ENCODE assay signal across 17 cellular contexts in genomic region chr6:160973856-160974255, GRCh38. TPM values are rescaled to one million over a fixed set of nuclear protein-coding genes. Genes with fewer than 3 reads are reported as not detected.
DNase-seq lines count a peak whose midpoint lies in the region; ATAC-seq and TF ChIP-seq lines count a peak whose summit lies in the region.
"Had no signal": no experiment of that assay in that cellular context is flagged by ENCODE, and none has a peak within 500 bp of the region (broad histone marks: within the 10 kb centered on the region; RNA-seq: fewer than 3 reads in every experiment).

No MANE protein-coding gene starts in this region.

- H3K9me3 Mint-ChIP-seq in mesothelial cell of epicardium: no peaks in the 10 kb centered on the region
- no peaks in the 10 kb centered on the region for H3K9me3 Mint-ChIP-seq in activated T-helper 17 cell treated with anti-CD3 and anti-CD28 coated beads, Interleukin-2, amount 50 U/mL, for 72 hours
- H3K9me3 Mint-ChIP-seq: activated naive CD4-positive, alpha-beta T cell treated with anti-CD3 and anti-CD28 coated beads, Interleukin-2, amount 50 U/mL, for 24 hours had no signal

- no peaks in the 10 kb centered on the region for H3K36me3 ChIP-seq in MG63
- H3K36me3 ChIP-seq in esophagus squamous epithelium: no peaks in the 10 kb centered on the region
- H3K36me3 ChIP-seq: SJCRH30, thyroid gland had no signal

- H3K4me1 Mint-ChIP-seq in mesothelial cell of epicardium: peaks cover 29% of the 10 kb centered on the region
- no peaks in the 10 kb centered on the region for H3K4me1 Mint-ChIP-seq in activated T-helper 17 cell treated with anti-CD3 and anti-CD28 coated beads, Interleukin-2, amount 50 U/mL, for 72 hours
- H3K4me1 Mint-ChIP-seq: activated naive CD4-positive, alpha-beta T cell treated with anti-CD3 and anti-CD28 coated beads, Interleukin-2, amount 50 U/mL, for 24 hours had no signal

- H3K27ac Mint-ChIP-seq in mesothelial cell of epicardium: peak overlapping the region; percentile 77
- no peak overlapping the region for H3K27ac Mint-ChIP-seq in activated T-helper 17 cell treated with anti-CD3 and anti-CD28 coated beads, Interleukin-2, amount 50 U/mL, for 72 hours
- H3K27ac Mint-ChIP-seq: activated naive CD4-positive, alpha-beta T cell treated with anti-CD3 and anti-CD28 coated beads, Interleukin-2, amount 50 U/mL, for 24 hours had no signal

- TF ChIP-seq CTCF in AG04450 (IDR thresholded peaks at IDR 0.05; ENCODE audit: low read depth, low read length) (no peak), esophagus squamous epithelium (IDR thresholded peaks at IDR 0.05) (no peak), mesothelial cell of epicardium (IDR thresholded peaks at IDR 0.05; ENCODE audit: unreplicated experiment) (no peak)

- H3K27me3 ChIP-seq in AG04450 (ENCODE audit: control insufficient read depth, insufficient read depth, low read length) (no peaks in the 10 kb centered on the region), MG63 (no peaks in the 10 kb centered on the region), esophagus squamous epithelium (no peaks in the 10 kb centered on the region)
- H3K27me3 ChIP-seq: SJCRH30, thyroid gland had no signal

- 38 to 58% methylated on average over 2 of the region's 2 CpGs for WGBS in esophagus squamous epithelium, 2 donors

- CTCF ChIA-PET in AG04450 (lab: Charles Lee): interaction anchor here (1.3 to 1.8 kb wide), 2 partner anchors 19 to 42 kb away, joined by 4 to 7 read pairs; no protein-coding TSS in a partner anchor

- intact Hi-C loops in esophagus squamous epithelium (cut with DNase I): no loop called here

- H3K4me3 Mint-ChIP-seq in mesothelial cell of epicardium: no peak overlapping the region
- H3K4me3 Mint-ChIP-seq in activated T-helper 17 cell treated with anti-CD3 and anti-CD28 coated beads, Interleukin-2, amount 50 U/mL, for 72 hours: no peak overlapping the region
- H3K4me3 Mint-ChIP-seq: activated naive CD4-positive, alpha-beta T cell treated with anti-CD3 and anti-CD28 coated beads, Interleukin-2, amount 50 U/mL, for 24 hours had no signal

- ATAC-seq in activated T-helper 17 cell treated with anti-CD3 and anti-CD28 coated beads, Interleukin-2, amount 50 U/mL, for 72 hours (replicated peaks): no peak
- ATAC-seq in GM19035 (IDR thresholded peaks at IDR 0.05; ENCODE audit: unreplicated experiment) (no peak), GM21825 (IDR thresholded peaks at IDR 0.05; ENCODE audit: unreplicated experiment) (no peak)
- ATAC-seq: left colon had no signal

- DNase-seq in AG04450 (ENCODE audit: low read depth, low spot score): peak; percentile 43
- peak; percentile 33 for DNase-seq in MG63
- DNase-seq in esophagus squamous epithelium (lab: John Stamatoyannopoulos, UW): no peak
- no peak for DNase-seq in mesothelial cell of epicardium (ENCODE audit: low spot score in 2 of 2, unreplicated experiment in 2 of 2)
- DNase-seq in NCI-H1105 (lab: John Stamatoyannopoulos, UW): no peak
- DNase-seq: cortex of kidney, DMS 273 treated with DMSO at 0.1 percent for 48 hours, NCI-H2029, NCI-H774 had no signal

- no peaks in the 10 kb centered on the region for H3K36me3 Mint-ChIP-seq in mesothelial cell of epicardium
- no peaks in the 10 kb centered on the region for H3K36me3 Mint-ChIP-seq in activated T-helper 17 cell treated with anti-CD3 and anti-CD28 coated beads, Interleukin-2, amount 50 U/mL, for 72 hours (ENCODE audit: low read depth)
- H3K36me3 Mint-ChIP-seq: activated naive CD4-positive, alpha-beta T cell treated with anti-CD3 and anti-CD28 coated beads, Interleukin-2, amount 50 U/mL, for 24 hours had no signal

- H3K4me3 ChIP-seq in AG04450 (ENCODE audit: low read depth, low read length) (no peak overlapping the region), MG63 (no peak overlapping the region), esophagus squamous epithelium (no peak overlapping the region)
- H3K4me3 ChIP-seq: SJCRH30, thyroid gland had no signal

- peaks cover 10 to 46% (median 10%) of the 10 kb centered on the region in 3 donors for H3K4me1 ChIP-seq in esophagus squamous epithelium

- TF ChIP-seq POLR2A in esophagus squamous epithelium (IDR thresholded peaks at IDR 0.05): no peak

- H3K27ac ChIP-seq in AG04450 (ENCODE audit: low read depth, low read length): peak overlapping the region; percentile 90
- H3K27ac ChIP-seq in esophagus squamous epithelium: peak overlapping the region in 3 of 4 donors; percentile 49 to 57 (median 50)
- H3K27ac ChIP-seq: SJCRH30, thyroid gland, VCaP had no signal

- POLR2A ChIA-PET in AG04450 (lab: Yijun Ruan, JAX): interaction anchor here (1.1 to 1.6 kb wide), 2 partner anchors 43 to 65 kb away, joined by 4 to 6 read pairs; no protein-coding TSS in a partner anchor

- no peaks in the 10 kb centered on the region for H3K27me3 Mint-ChIP-seq in mesothelial cell of epicardium (ENCODE audit: low read depth)
- H3K27me3 Mint-ChIP-seq in activated T-helper 17 cell treated with anti-CD3 and anti-CD28 coated beads, Interleukin-2, amount 50 U/mL, for 72 hours: no peaks in the 10 kb centered on the region

- H3K9me3 ChIP-seq in AG04450 (ENCODE audit: control insufficient read depth, insufficient read depth, low read length) (no peaks in the 10 kb centered on the region), MG63 (peaks cover 2% of the 10 kb centered on the region; the same call in 1 of the 2 replicates), esophagus squamous epithelium (no peaks in the 10 kb centered on the region)
- H3K9me3 ChIP-seq: SJCRH30, thyroid gland had no signal

RNA-seq across cellular contexts. Expression of gene MAP3K4, which starts 17.7 kb away (rescaled TPM):
- 12.3 and 12.7 TPM in 2 replicates for polyA plus RNA-seq in AG04450 (2011; rRNA removed)
- 25.5 and 31.7 TPM in 2 replicates for polyA minus RNA-seq in AG04450 (2011; rRNA and poly(A)+ RNA removed)
- total RNA-seq in MG63 (2014; rRNA removed; shearing (Covaris generic); ENCODE audit: low replicate concordance): 11.0 and 13.5 TPM in 2 replicates
- total RNA-seq in esophagus squamous epithelium: 10 to 100 TPM; 22.5 to 38.0 (median 27.4) TPM
- 53.6 to 62.6 TPM (median 59.8 TPM) in 3 replicates for total RNA-seq in mesothelial cell of epicardium
- 10 to 100 TPM; 76.1 to 97.9 TPM for total RNA-seq in activated T-helper 17 cell treated with anti-CD3 and anti-CD28 coated beads, Interleukin-2, amount 50 U/mL, for 72 hours

Comparison
In these comparisons a context has a peak if more than half of its experiments do, and no peak if none do; other contexts are left out.
1. DNase-seq: peak in AG04450 (single experiment) and MG63 (single experiment); none in esophagus squamous epithelium (single experiment), mesothelial cell of epicardium (0 of 2) and NCI-H1105 (single experiment).